12 cellular contexts compared by ENCODE assay signal in the genomic region with DNA sequence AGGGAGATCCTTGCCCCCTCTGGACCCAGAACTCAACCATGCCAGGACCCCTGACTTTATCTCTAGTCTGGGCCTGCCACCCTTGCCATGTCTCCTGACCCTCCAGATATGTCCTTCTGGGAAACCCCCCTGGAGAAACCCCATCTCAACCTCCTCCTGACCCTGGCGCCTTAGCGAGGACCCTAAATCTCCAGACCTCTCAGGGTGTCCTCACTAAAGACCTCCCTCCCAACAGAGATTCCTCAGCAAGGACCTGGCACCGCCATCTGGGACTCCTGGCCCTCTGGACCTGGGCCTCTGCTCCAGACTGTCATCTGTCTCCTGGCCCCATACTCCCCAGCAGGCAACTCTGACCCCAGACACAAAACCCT. TPM values are rescaled to one million over a fixed set of nuclear protein-coding genes. Genes with fewer than 3 reads are reported as not detected.
A peak's percentile ranks its signal among the peaks of the same experiment; 100 is the strongest.
DNase-seq lines count a peak whose midpoint lies in the region; ATAC-seq and TF ChIP-seq lines count a peak whose summit lies in the region.
"Had no signal": no experiment of that assay in that cellular context is flagged by ENCODE, and none has a peak within 500 bp of the region (broad histone marks: within the 10 kb centered on the region; RNA-seq: fewer than 3 reads in every experiment).

No MANE protein-coding gene starts in this region.

- H4K20me1 ChIP-seq in BLaER1 treated with 17β-estradiol and CSF1 and Interleukin-3, amounts not matched to agents 10 nM and 100 nM = peaks cover 0 to 48% (median 8%) of the 10 kb centered on the region in 11 experiments; a peak in 10 of 22 replicates

- no peaks in the 10 kb centered on the region for H3K27me3 Mint-ChIP-seq in osteocyte (ENCODE audit: unreplicated experiment)

- no peak for DNase-seq in MG63
- DNase-seq in epithelial cell of prostate (ENCODE audit: low read depth, low spot score) = no peak
- DNase-seq in osteocyte (ENCODE audit: extremely low spot score, unreplicated experiment) = no peak
- no peak for DNase-seq in mesenteric fat pad (ENCODE audit: low spot score)
- no peak for DNase-seq in NK-92 (lab: John Stamatoyannopoulos, UW; ENCODE audit: unreplicated experiment)
- DNase-seq: DMS79, KG1, NCI-H748 treated with DMSO at 0.1 percent for 48 hours had no signal

- peaks cover 38% of the 10 kb centered on the region for H3K4me1 Mint-ChIP-seq in osteocyte (ENCODE audit: unreplicated experiment)

- peak overlapping the region in 9 of 10 experiments; percentile 71 to 86 (median 78); a peak in 19 of 20 replicates for H3K4me3 ChIP-seq in BLaER1 treated with 17β-estradiol and CSF1 and Interleukin-3, amounts not matched to agents 10 nM and 100 nM
- H3K4me3 ChIP-seq in MG63 = peak overlapping the region; percentile 69

- peak overlapping the region; percentile 80 for H3K4me3 Mint-ChIP-seq in osteocyte (ENCODE audit: unreplicated experiment)

- ATAC-seq in GM21423 (IDR thresholded peaks at IDR 0.05; ENCODE audit: unreplicated experiment) (no peak), HG03432 (IDR thresholded peaks at IDR 0.05; ENCODE audit: unreplicated experiment) (no peak)

- H3K36me3 Mint-ChIP-seq in osteocyte (ENCODE audit: unreplicated experiment) = peaks cover 5% of the 10 kb centered on the region

- peak overlapping the region; percentile 87 to 98 (median 93) for H3K4me2 ChIP-seq in BLaER1 treated with 17β-estradiol and CSF1 and Interleukin-3, amounts not matched to agents 10 nM and 100 nM

- peaks cover 56 to 70% (median 59%) of the 10 kb centered on the region in 10 experiments for H3K4me1 ChIP-seq in BLaER1 treated with 17β-estradiol and CSF1 and Interleukin-3, amounts not matched to agents 10 nM and 100 nM

- H3K36me3 ChIP-seq in BLaER1 treated with 17β-estradiol and CSF1 and Interleukin-3, amounts not matched to agents 10 nM and 100 nM = peaks cover 18 to 33% (median 27%) of the 10 kb centered on the region in 11 experiments; a peak in 21 of 22 replicates
- H3K36me3 ChIP-seq in MG63 = peaks cover 46% of the 10 kb centered on the region

- no peaks in the 10 kb centered on the region for H3K27me3 ChIP-seq in BLaER1 treated with 17β-estradiol and CSF1 and Interleukin-3, amounts not matched to agents 10 nM and 100 nM
- H3K27me3 ChIP-seq in MG63 = no peaks in the 10 kb centered on the region

- H3K9ac ChIP-seq in BLaER1 treated with 17β-estradiol and CSF1 and Interleukin-3, amounts not matched to agents 10 nM and 100 nM = peak overlapping the region; percentile 73 to 87 (median 83); a peak in 21 of 22 replicates

- no peaks in the 10 kb centered on the region for H3K9me3 ChIP-seq in BLaER1 treated with 17β-estradiol and CSF1 and Interleukin-3, amounts not matched to agents 10 nM and 100 nM (replicated peaks in 1 of 11)
- H3K9me3 ChIP-seq in MG63 = no peaks in the 10 kb centered on the region

- H3K27ac ChIP-seq in BLaER1 treated with 17β-estradiol and CSF1 and Interleukin-3, amounts not matched to agents 10 nM and 100 nM = peak overlapping the region in 7 of 11 experiments; percentile 3 to 82 (median 24); a peak in 5 of 22 replicates
- peak overlapping the region; percentile 77 for H3K27ac ChIP-seq in epithelial cell of prostate
- H3K27ac ChIP-seq: VCaP had no signal

- TF ChIP-seq CTCF in osteocyte (IDR thresholded peaks at IDR 0.05) = no peak

- peak overlapping the region; percentile 72 for H3K27ac Mint-ChIP-seq in osteocyte (ENCODE audit: unreplicated experiment)

- no peaks in the 10 kb centered on the region for H3K9me3 Mint-ChIP-seq in osteocyte (ENCODE audit: unreplicated experiment)

RNA-seq across cellular contexts. Expression of a gene that starts 1.3 kb away (rescaled TPM):
- total RNA-seq in MG63 (2014; rRNA removed; shearing (Covaris generic); ENCODE audit: low replicate concordance) = 6.6 and 9.7 TPM in 2 replicates
- total RNA-seq in osteocyte (11.9 and 13.0 TPM in 2 replicates), mesenteric fat pad (14.3 TPM)

RNA-seq across cellular contexts. Expression of a gene that starts 5.2 kb away (rescaled TPM):
- 192 and 294 TPM in 2 replicates for total RNA-seq in MG63 (2014; rRNA removed; shearing (Covaris generic); ENCODE audit: low replicate concordance)
- total RNA-seq in osteocyte = 54.6 and 59.9 TPM in 2 replicates
- total RNA-seq in mesenteric fat pad = 36.5 TPM

RNA-seq across cellular contexts. Expression of a gene that starts 14.7 kb away (rescaled TPM):
- total RNA-seq in MG63 (2014; rRNA removed; shearing (Covaris generic); ENCODE audit: low replicate concordance) = 0.25 and 2.3 TPM in 2 replicates
- total RNA-seq in osteocyte = 6.8 and 7.2 TPM in 2 replicates
- 3.2 TPM for total RNA-seq in mesenteric fat pad

RNA-seq across cellular contexts. Expression of a gene that starts 16.9 kb away (rescaled TPM):
- total RNA-seq in MG63 (2014; rRNA removed; shearing (Covaris generic); ENCODE audit: low replicate concordance) = not detected in 2 replicates
- total RNA-seq in osteocyte = not detected in 2 replicates
- 2.2 TPM for total RNA-seq in mesenteric fat pad

RNA-seq across cellular contexts. Expression of a gene that starts 53.4 kb away (rescaled TPM):
- 509 and 658 TPM in 2 replicates for total RNA-seq in MG63 (2014; rRNA removed; shearing (Covaris generic); ENCODE audit: low replicate concordance)
- total RNA-seq in osteocyte = 162 and 166 TPM in 2 replicates
- 288 TPM for total RNA-seq in mesenteric fat pad
